Comparison of ENCODE assay signal across 21 cellular contexts in the genomic region with DNA sequence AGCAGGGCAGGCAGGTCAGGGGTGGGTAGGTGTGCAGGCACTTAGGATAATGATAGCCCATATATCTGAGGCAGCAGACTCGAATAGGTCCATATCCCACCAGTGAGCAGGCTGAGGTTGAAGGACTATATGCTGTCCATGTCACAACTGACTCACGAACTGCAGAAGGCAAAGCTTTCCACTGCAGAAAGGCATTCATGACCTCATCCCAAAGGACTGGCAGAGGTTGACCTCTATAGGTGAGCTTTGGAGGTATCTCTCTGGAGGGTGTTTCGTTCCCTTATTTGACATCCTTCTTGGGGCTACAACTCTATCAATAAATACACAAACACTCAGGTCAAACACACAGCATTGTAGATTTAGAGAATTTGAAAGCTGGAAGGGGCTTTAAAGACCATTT. TPM values are rescaled to one million over a fixed set of nuclear protein-coding genes. Genes with fewer than 3 reads are reported as not detected.
A peak's percentile ranks its signal among the peaks of the same experiment; 100 is the strongest.
DNase-seq lines count a peak whose midpoint lies in the region; FAIRE-seq and TF ChIP-seq lines count a peak whose summit lies in the region.
"Had no signal": no experiment of that assay in that cellular context is flagged by ENCODE, and none has a peak within 500 bp of the region (broad histone marks: within the 10 kb centered on the region; RNA-seq: fewer than 3 reads in every experiment).

No MANE protein-coding gene starts in this region.

- H3K27ac Mint-ChIP-seq in Caco-2 (ENCODE audit: unreplicated experiment) = no peak overlapping the region
- H3K27ac Mint-ChIP-seq in H9 = no peak overlapping the region
- peak overlapping the region; percentile 57 for H3K27ac Mint-ChIP-seq in progenitor cell of endocrine pancreas
- H3K27ac Mint-ChIP-seq in activated T-cell treated with anti-CD3 and anti-CD28 coated beads, Interleukin-2, amount 50 U/mL, for 24 hours = no peak overlapping the region
- H3K27ac Mint-ChIP-seq: activated CD4-positive, alpha-beta T cell treated with anti-CD3 and anti-CD28 coated beads, Interleukin-2, amount 10 ng/mL, durations not matched to agents 24 days and 14 days; activated T-helper 2 cell treated with anti-CD3 and anti-CD28 coated beads, Interferon-gamma antibody, Interleukin-2, Interleukin-4, amounts not matched to agents 10 μg/mL and 5 μg/mL and 100 μg/mL, durations not matched to agents 14 hours and 24 hours and 36 hours; CD4-positive, CD25-positive, alpha-beta regulatory T cell; dendritic cell treated with granulocyte-macrophage colony-stimulating factor and Interleukin-4, amounts not matched to agents 40 ng/mL and 50 ng/mL, for 4 days; naive B cell had no signal

- H4K5ac ChIP-seq in H9 (ENCODE audit: insufficient read length, low read depth, low read length) = no peak overlapping the region

- no peak overlapping the region for H3K14ac ChIP-seq in H9 (ENCODE audit: insufficient read depth, low read length)

- H4K20me1 ChIP-seq in H9 (ENCODE audit: control insufficient read depth, insufficient read depth, insufficient read length) = no peaks in the 10 kb centered on the region

- no peak overlapping the region for H2BK5ac ChIP-seq in H9 (ENCODE audit: insufficient read length, low read length)

- H3K36me3 Mint-ChIP-seq in Caco-2 (ENCODE audit: insufficient read depth, unreplicated experiment) (no peaks in the 10 kb centered on the region), H9 (ENCODE audit: insufficient read depth in 1 of 3, low read depth in 3 of 3) (no peaks in the 10 kb centered on the region), progenitor cell of endocrine pancreas (ENCODE audit: insufficient read depth) (no peaks in the 10 kb centered on the region)
- no peaks in the 10 kb centered on the region for H3K36me3 Mint-ChIP-seq in activated T-cell treated with anti-CD3 and anti-CD28 coated beads, Interleukin-2, amount 50 U/mL, for 24 hours (ENCODE audit: low read depth)
- H3K36me3 Mint-ChIP-seq: CD4-positive, CD25-positive, alpha-beta regulatory T cell; naive B cell had no signal

- H3K4me1 ChIP-seq in Caco-2 (peaks cover 5% of the 10 kb centered on the region; the same call in 1 of the 2 replicates), H9 (ENCODE audit: insufficient read depth, low read length) (0 out of 2 replicates have a peak, but pooled peaks cover 5% of the 10 kb centered on the region)

- H3K4me3 ChIP-seq in Caco-2 (ENCODE audit: low read depth, low read length) = no peak overlapping the region
- no peak overlapping the region for H3K4me3 ChIP-seq in bronchial epithelial cell (ENCODE audit: low read depth, low read length)

- H2BK12ac ChIP-seq in H9 (ENCODE audit: insufficient read length, low read depth, low read length) = no peak overlapping the region

- no peaks in the 10 kb centered on the region for H3K27me3 ChIP-seq in Caco-2 (replicated peaks; ENCODE audit: control insufficient read depth, insufficient read depth, low read length)
- H3K27me3 ChIP-seq in H9 (ENCODE audit: insufficient read depth, low read length) = no peaks in the 10 kb centered on the region
- H3K27me3 ChIP-seq in bronchial epithelial cell (ENCODE audit: control insufficient read depth, insufficient read depth, low read length) = no peaks in the 10 kb centered on the region

- no peak overlapping the region for H2BK20ac ChIP-seq in H9 (ENCODE audit: low read depth, low read length, poor library complexity, severe bottlenecking)

- no peaks in the 10 kb centered on the region for H3K23me2 ChIP-seq in H9 (ENCODE audit: insufficient read length, low read depth, low read length, poor library complexity, severe bottlenecking)

- H2AK5ac ChIP-seq in H9 (ENCODE audit: insufficient read length, low read length) = no peak overlapping the region

- H3K27ac ChIP-seq in H9 (ENCODE audit: insufficient read length, low read depth, low read length) = no peak overlapping the region
- H3K27ac ChIP-seq: epithelial cell of prostate had no signal

- no peaks in the 10 kb centered on the region for H3K79me2 ChIP-seq in H9 (ENCODE audit: insufficient read depth, low read length)

- TF ChIP-seq CTCF in Caco-2 (IDR thresholded peaks at IDR 0.05; ENCODE audit: insufficient read depth in 1 of 2, low read depth in 1 of 2, low read length in 1 of 2, severe bottlenecking in 1 of 2, unreplicated experiment in 1 of 2) (peak; percentile 11 to 60), H9 (conservative IDR thresholded peaks at IDR 0.05) (peak; percentile 38; the same call in 2 of the 3 replicates), bronchial epithelial cell (IDR thresholded peaks at IDR 0.05; ENCODE audit: insufficient read depth, low read length, severe bottlenecking) (no peak), progenitor cell of endocrine pancreas (IDR thresholded peaks at IDR 0.05; ENCODE audit: unreplicated experiment) (no peak)

- H3K9me3 Mint-ChIP-seq in Caco-2 (ENCODE audit: unreplicated experiment) (peaks cover 10% of the 10 kb centered on the region), H9 (no peaks in the 10 kb centered on the region), progenitor cell of endocrine pancreas (ENCODE audit: low read depth) (peaks cover 3% of the 10 kb centered on the region)
- no peaks in the 10 kb centered on the region for H3K9me3 Mint-ChIP-seq in activated T-cell treated with anti-CD3 and anti-CD28 coated beads, Interleukin-2, amount 50 U/mL, for 24 hours
- H3K9me3 Mint-ChIP-seq: activated CD4-positive, alpha-beta T cell treated with anti-CD3 and anti-CD28 coated beads, Interleukin-2, amount 10 ng/mL, durations not matched to agents 24 days and 14 days; activated T-helper 2 cell treated with anti-CD3 and anti-CD28 coated beads, Interferon-gamma antibody, Interleukin-2, Interleukin-4, amounts not matched to agents 10 μg/mL and 5 μg/mL and 100 μg/mL, durations not matched to agents 14 hours and 24 hours and 36 hours; dendritic cell treated with granulocyte-macrophage colony-stimulating factor and Interleukin-4, amounts not matched to agents 40 ng/mL and 50 ng/mL, for 4 days had no signal

- FAIRE-seq in bronchial epithelial cell (lab: Jason Lieb, UNC) = no peak
- FAIRE-seq: keratinocyte had no signal

- H3K36me3 ChIP-seq in Caco-2 (ENCODE audit: control insufficient read depth, insufficient read depth, low read length) = no peaks in the 10 kb centered on the region
- no peaks in the 10 kb centered on the region for H3K36me3 ChIP-seq in bronchial epithelial cell (ENCODE audit: control insufficient read depth, insufficient read depth, low read length)

- H3K9ac ChIP-seq in H9 (ENCODE audit: extremely low read depth, insufficient read length, low read length) = no peak overlapping the region

- H3K4ac ChIP-seq in H9 (ENCODE audit: low read depth, low read length) = no peak overlapping the region

- H2BK15ac ChIP-seq in H9 (ENCODE audit: low read depth, low read length) = no peak overlapping the region

- H4K91ac ChIP-seq in H9 (ENCODE audit: insufficient read length, low read depth, low read length) = no peak overlapping the region

- H3K4me1 Mint-ChIP-seq in Caco-2 (ENCODE audit: low read depth, unreplicated experiment) (peaks cover 21% of the 10 kb centered on the region), H9 (peaks cover 17 to 19% of the 10 kb centered on the region in 2 experiments), progenitor cell of endocrine pancreas (ENCODE audit: low read depth) (peaks cover 27% of the 10 kb centered on the region)
- H3K4me1 Mint-ChIP-seq in activated T-cell treated with anti-CD3 and anti-CD28 coated beads, Interleukin-2, amount 50 U/mL, for 24 hours (ENCODE audit: low read depth) = no peaks in the 10 kb centered on the region
- H3K4me1 Mint-ChIP-seq: CD4-positive, CD25-positive, alpha-beta regulatory T cell; naive B cell had no signal

- H2AFZ ChIP-seq in H9 (ENCODE audit: low read length) = no peak overlapping the region

- no peak overlapping the region for H3K4me2 ChIP-seq in H9 (ENCODE audit: insufficient read depth, insufficient read length, low read length)

- DNase-seq in Caco-2 = peak in 1 of 2 experiments; percentile 34
- no peak for DNase-seq in H9
- DNase-seq in bronchial epithelial cell (ENCODE audit: low read depth) = peak; percentile 29
- no peak for DNase-seq in progenitor cell of endocrine pancreas (ENCODE audit: low spot score, unreplicated experiment)
- no peak for DNase-seq in activated gamma-delta T cell (lab: John Stamatoyannopoulos, UW)
- DNase-seq in activated T-cell treated with anti-CD3 and anti-CD28 coated beads, Interleukin-2, amount 50 U/mL, for 24 hours = no peak
- no peak for DNase-seq in effector CD4-positive, alpha-beta T cell
- DNase-seq: activated CD4-positive, alpha-beta T cell treated with anti-CD3 and anti-CD28 coated beads, Interleukin-2, amount 10 ng/mL, durations not matched to agents 24 days and 14 days; CD4-positive, CD25-positive, alpha-beta regulatory T cell; DMS153; foreskin fibroblast; mammary epithelial cell; naive B cell; NCI-H524; occipital lobe; SHP77 had no signal

- no peak overlapping the region for H3K23ac ChIP-seq in H9 (ENCODE audit: insufficient read length, low read depth, low read length)

- no peak overlapping the region for H4K8ac ChIP-seq in H9 (replicated peaks; ENCODE audit: insufficient read length, low read depth, low read length)

- CTCF ChIA-PET in Caco-2 (lab: Charles Lee) = interaction anchor here (0.6 to 2.1 kb wide), 3 partner anchors 189 to 261 kb away, joined by 3 to 11 read pairs (median 9); no protein-coding TSS in a partner anchor

- H3T11ph ChIP-seq in H9 (ENCODE audit: low read length) = no peak overlapping the region

- H3K9me3 ChIP-seq in Caco-2 (no peaks in the 10 kb centered on the region), H9 (ENCODE audit: control insufficient read depth, low read depth, low read length) (no peaks in the 10 kb centered on the region)

- intact Hi-C loops in Caco-2 (cut with micrococcal nuclease; ENCODE audit: unreplicated experiment) = loop anchor here (1.0 kb wide), 4 partner anchors 34 to 189 kb away; no protein-coding TSS in a partner anchor

- H3K79me1 ChIP-seq in H9 (ENCODE audit: insufficient read depth, low read depth, low read length, poor library complexity, severe bottlenecking) = no peaks in the 10 kb centered on the region

- POLR2A ChIA-PET in Caco-2 (lab: Charles Lee) = no interaction called here

- H3K56ac ChIP-seq in H9 (ENCODE audit: insufficient read length, low read depth, low read length) = no peak overlapping the region

- BruUV-seq in Caco-2 (replicated peaks; lab: Mats Ljungman, UMichigan) = no TSS peak

- WGBS in H9 (ENCODE audit: extremely low coverage, insufficient read length, low lambda C conversion rate) = no CpG with 5 or more reads among the region's 3 CpGs

- H2BK120ac ChIP-seq in H9 (ENCODE audit: low read depth, low read length, poor library complexity, severe bottlenecking) = no peak overlapping the region

- no peak overlapping the region for H3K18ac ChIP-seq in H9 (ENCODE audit: insufficient read length, low read depth, low read length)

- H3K27me3 Mint-ChIP-seq in Caco-2 (ENCODE audit: insufficient read depth, unreplicated experiment) = peaks cover 5% of the 10 kb centered on the region
- H3K27me3 Mint-ChIP-seq in H9 (ENCODE audit: low read depth) = peaks cover 1% of the 10 kb centered on the region; the same call in 1 of the 2 replicates
- peaks cover 7% of the 10 kb centered on the region for H3K27me3 Mint-ChIP-seq in progenitor cell of endocrine pancreas
- H3K27me3 Mint-ChIP-seq in activated T-cell treated with anti-CD3 and anti-CD28 coated beads, Interleukin-2, amount 50 U/mL, for 24 hours = peaks cover 15% of the 10 kb centered on the region
- H3K27me3 Mint-ChIP-seq: activated CD4-positive, alpha-beta T cell treated with anti-CD3 and anti-CD28 coated beads, Interleukin-2, amount 10 ng/mL, durations not matched to agents 24 days and 14 days; CD4-positive, CD25-positive, alpha-beta regulatory T cell; dendritic cell treated with granulocyte-macrophage colony-stimulating factor and Interleukin-4, amounts not matched to agents 40 ng/mL and 50 ng/mL, for 4 days had no signal

- H3K4me3 Mint-ChIP-seq in Caco-2 (ENCODE audit: unreplicated experiment) (no peak overlapping the region), H9 (no peak overlapping the region), progenitor cell of endocrine pancreas (ENCODE audit: low read depth) (no peak overlapping the region)
- no peak overlapping the region for H3K4me3 Mint-ChIP-seq in activated T-cell treated with anti-CD3 and anti-CD28 coated beads, Interleukin-2, amount 50 U/mL, for 24 hours
- H3K4me3 Mint-ChIP-seq: activated CD4-positive, alpha-beta T cell treated with anti-CD3 and anti-CD28 coated beads, Interleukin-2, amount 10 ng/mL, durations not matched to agents 24 days and 14 days; CD4-positive, CD25-positive, alpha-beta regulatory T cell; dendritic cell treated with granulocyte-macrophage colony-stimulating factor and Interleukin-4, amounts not matched to agents 40 ng/mL and 50 ng/mL, for 4 days; naive B cell had no signal

RNA-seq across cellular contexts. Expression of a gene that starts 42.8 kb away (rescaled TPM):
- total RNA-seq in Caco-2 (2022) (0.05 and 0.14 TPM in 2 replicates), H9 (2021) (17.5 and 17.8 TPM in 2 replicates), bronchial epithelial cell (3.9 and 10.4 TPM in 2 replicates), progenitor cell of endocrine pancreas (10.8 and 14.4 TPM in 2 replicates)
- total RNA-seq: activated CD4-positive, alpha-beta T cell treated with anti-CD3 and anti-CD28 coated beads, Interleukin-2, amount 10 ng/mL, durations not matched to agents 24 days and 14 days; activated T-helper 2 cell treated with anti-CD3 and anti-CD28 coated beads, Interferon-gamma antibody, Interleukin-2, Interleukin-4, amounts not matched to agents 10 μg/mL and 5 μg/mL and 100 μg/mL, durations not matched to agents 14 hours and 24 hours and 36 hours; CD4-positive, CD25-positive, alpha-beta regulatory T cell; T-helper 1 cell treated with Interleukin-12 subunit alpha and Interleukin-12 subunit beta and Interleukin-4 antibody, amounts not matched to agents 30 ng/mL and 1 ng/mL, for 36 hours had no signal

Comparison
In these comparisons a context has a peak if more than half of its experiments do, and no peak if none do; other contexts are left out.
1. CTCF ChIP-seq: peak in Caco-2 (2 of 2) and H9 (single experiment); none in bronchial epithelial cell (single experiment) and progenitor cell of endocrine pancreas (single experiment).